In the genomic region with DNA sequence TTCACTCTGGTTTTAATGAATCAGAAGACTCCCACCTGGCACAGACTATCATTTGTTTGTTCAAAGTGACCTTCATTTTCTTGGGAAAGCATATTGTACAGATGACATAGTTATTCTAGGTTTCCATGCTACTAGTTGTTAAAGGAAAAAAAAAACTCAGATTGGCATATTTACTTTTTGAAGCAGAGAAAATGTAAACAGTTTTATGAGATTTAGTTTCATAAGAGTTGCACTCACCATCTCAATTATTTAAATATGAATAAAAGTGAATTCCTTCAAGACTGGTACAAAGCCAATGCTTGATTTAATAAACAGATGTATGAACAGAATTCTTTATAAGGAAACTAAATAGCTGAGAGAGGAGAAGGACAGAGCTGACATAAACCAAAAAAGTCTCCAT, we compare ENCODE assay signal across 29 cellular contexts.
DNase-seq lines count a peak whose midpoint lies in the region; ATAC-seq and TF ChIP-seq lines count a peak whose summit lies in the region.
"Had no signal": no experiment of that assay in that cellular context is flagged by ENCODE, and none has a peak within 500 bp of the region (broad histone marks: within the 10 kb centered on the region; RNA-seq: fewer than 3 reads in every experiment).

No MANE protein-coding gene starts in this region.

- H3K9me3 ChIP-seq in SK-N-SH: no peaks in the 10 kb centered on the region
- no peaks in the 10 kb centered on the region for H3K9me3 ChIP-seq in upper lobe of right lung
- H3K9me3 ChIP-seq: vagina had no signal

- TF ChIP-seq CTCF in SK-N-SH (IDR thresholded peaks at IDR 0.05) (no peak), upper lobe of right lung (IDR thresholded peaks at IDR 0.05) (no peak)

- H3K27me3 Mint-ChIP-seq in naive thymus-derived CD8-positive, alpha-beta T cell: peaks cover 0 to 3% (median under 1%) of the 10 kb centered on the region in 5 donors
- H3K27me3 Mint-ChIP-seq in activated naive CD4-positive, alpha-beta T cell treated with anti-CD3 and anti-CD28 coated beads for 36 hours (ENCODE audit: low read depth): no peaks in the 10 kb centered on the region
- H3K27me3 Mint-ChIP-seq: dendritic cell treated with granulocyte-macrophage colony-stimulating factor and Interleukin-4, amounts not matched to agents 40 ng/mL and 50 ng/mL, for 4 days; IgD-negative memory B cell; progenitor cell of endocrine pancreas had no signal

- no peaks in the 10 kb centered on the region for H3K9me2 ChIP-seq in SK-N-SH

- no peak overlapping the region for H3K4me2 ChIP-seq in SK-N-SH
- H3K4me2 ChIP-seq: neural progenitor cell had no signal

- no peak for TF ChIP-seq EP300 in SK-N-SH (IDR thresholded peaks at IDR 0.05; ENCODE audit: borderline replicate concordance in 1 of 2, low read depth in 1 of 2, low read length in 1 of 2)

- intact Hi-C loops in upper lobe of right lung (cut with DNase I): no loop called here
- intact Hi-C loops in activated naive CD4-positive, alpha-beta T cell treated with anti-CD3 and anti-CD28 coated beads for 36 hours (cut with micrococcal nuclease): no loop called here

- H3K9me3 Mint-ChIP-seq in naive thymus-derived CD8-positive, alpha-beta T cell: no peaks in the 10 kb centered on the region
- H3K9me3 Mint-ChIP-seq in activated naive CD4-positive, alpha-beta T cell treated with anti-CD3 and anti-CD28 coated beads for 36 hours: no peaks in the 10 kb centered on the region
- H3K9me3 Mint-ChIP-seq: activated naive CD4-positive, alpha-beta T cell treated with anti-CD3 and anti-CD28 coated beads, Interleukin-2, amount 50 U/mL, for 72 hours; activated T-helper 2 cell treated with anti-CD3 and anti-CD28 coated beads, Interferon-gamma antibody, Interleukin-2, Interleukin-4, amounts not matched to agents 10 μg/mL and 5 μg/mL and 100 μg/mL, durations not matched to agents 14 hours and 24 hours and 36 hours; CD4-positive, alpha-beta T cell; dendritic cell treated with granulocyte-macrophage colony-stimulating factor and Interleukin-4, amounts not matched to agents 40 ng/mL and 50 ng/mL, for 4 days; HFFc6; neural progenitor cell; T-helper 1 cell treated with Interleukin-12 subunit alpha and Interleukin-12 subunit beta and Interleukin-4 antibody, amounts not matched to agents 30 μg/mL and 1 μg/mL, for 36 hours had no signal

- TF ChIP-seq RAD21 in SK-N-SH (IDR thresholded peaks at IDR 0.05; ENCODE audit: low read length): no peak

- CTCF ChIA-PET in SK-N-SH (lab: Yijun Ruan, JAX): interaction anchor here (0.6 kb wide), 1 partner anchor 17 kb away, joined by 3 read pairs; no protein-coding TSS in a partner anchor
- CTCF ChIA-PET in activated naive CD4-positive, alpha-beta T cell treated with anti-CD3 and anti-CD28 coated beads for 36 hours (lab: Charles Lee): no interaction called here

- POLR2A ChIA-PET in SK-N-SH (lab: Yijun Ruan, JAX): no interaction called here
- POLR2A ChIA-PET in naive thymus-derived CD8-positive, alpha-beta T cell (lab: Charles Lee): no interaction called here

- DNase-seq in EH (ENCODE audit: low read depth): peak; percentile 47
- DNase-seq in SK-N-SH: no peak
- peak; percentile 80 for DNase-seq in fibroblast of gingiva (ENCODE audit: low read depth)
- peak; percentile 1 for DNase-seq in pons (ENCODE audit: low spot score)
- no peak for DNase-seq in naive thymus-derived CD8-positive, alpha-beta T cell
- DNase-seq in HUDEP-2 (lab: John Stamatoyannopoulos, UW; ENCODE audit: unreplicated experiment in 76 of 76): no peak
- DNase-seq in upper lobe of right lung: no peak
- DNase-seq in activated naive CD4-positive, alpha-beta T cell treated with anti-CD3 and anti-CD28 coated beads for 36 hours: no peak
- DNase-seq: activated CD8-positive, alpha-beta T cell treated with anti-CD3 and anti-CD28 coated beads, Interleukin-2, amount 10 ng/mL, durations not matched to agents 7 days and 5 days; aorta; caudate nucleus; CD4-positive, alpha-beta T cell; GM23248; HFFc6; mammary epithelial cell; NCI-H1092; NCI-H187; NCI-H2227 treated with DMSO at 0.1 percent for 48 hours; NCI-H748 treated with DMSO at 0.1 percent for 48 hours; stimulated activated naive CD8-positive, alpha-beta T cell treated with anti-CD3 and anti-CD28 coated beads, Interleukin-15, Interleukin-2, amounts not matched to agents 100 U/mL and 50 U/mL, for 24 hours had no signal

- H4K20me1 ChIP-seq in SK-N-SH (ENCODE audit: insufficient read depth): no peaks in the 10 kb centered on the region

- H3K4me3 ChIP-seq in SK-N-SH (ENCODE audit: low read depth in 2 of 2, low read length in 1 of 2) (no peak overlapping the region), upper lobe of right lung (no peak overlapping the region)
- H3K4me3 ChIP-seq: GM23248, neural progenitor cell, vagina had no signal

- no peak overlapping the region for H3K4me3 Mint-ChIP-seq in naive thymus-derived CD8-positive, alpha-beta T cell
- no peak overlapping the region for H3K4me3 Mint-ChIP-seq in activated naive CD4-positive, alpha-beta T cell treated with anti-CD3 and anti-CD28 coated beads for 36 hours
- H3K4me3 Mint-ChIP-seq: activated CD8-positive, alpha-beta T cell treated with anti-CD3 and anti-CD28 coated beads, Interleukin-2, amount 10 ng/mL, durations not matched to agents 7 days and 5 days; CD4-positive, alpha-beta T cell; dendritic cell treated with granulocyte-macrophage colony-stimulating factor and Interleukin-4, amounts not matched to agents 40 ng/mL and 50 ng/mL, for 4 days; HFFc6; IgD-negative memory B cell; neural progenitor cell; T-helper 1 cell treated with Interleukin-12 subunit alpha and Interleukin-12 subunit beta and Interleukin-4 antibody, amounts not matched to agents 30 μg/mL and 1 μg/mL, for 36 hours had no signal

- peak overlapping the region; percentile 3; the same call in 1 of the 2 replicates for H2AFZ ChIP-seq in SK-N-SH (ENCODE audit: low read depth)
- H2AFZ ChIP-seq: GM23248, neural progenitor cell had no signal

- peaks cover 0 to 8% of the 10 kb centered on the region in 2 experiments; a peak in 1 of 4 replicates for H3K4me1 ChIP-seq in SK-N-SH (ENCODE audit: control insufficient read depth in 1 of 2, insufficient read depth in 2 of 2, low read depth in 1 of 2, low read length in 1 of 2)
- no peaks in the 10 kb centered on the region for H3K4me1 ChIP-seq in upper lobe of right lung
- H3K4me1 ChIP-seq: neural progenitor cell, vagina had no signal

- no peak overlapping the region for H3K9ac ChIP-seq in SK-N-SH
- H3K9ac ChIP-seq: GM23248, neural progenitor cell had no signal

- no peak overlapping the region for H3K27ac Mint-ChIP-seq in naive thymus-derived CD8-positive, alpha-beta T cell
- no peak overlapping the region for H3K27ac Mint-ChIP-seq in activated naive CD4-positive, alpha-beta T cell treated with anti-CD3 and anti-CD28 coated beads for 36 hours
- H3K27ac Mint-ChIP-seq: activated CD8-positive, alpha-beta T cell treated with anti-CD3 and anti-CD28 coated beads, Interleukin-2, amount 10 ng/mL, durations not matched to agents 7 days and 5 days; activated naive CD4-positive, alpha-beta T cell treated with anti-CD3 and anti-CD28 coated beads, Interleukin-2, amount 50 U/mL, for 72 hours; activated T-helper 2 cell treated with anti-CD3 and anti-CD28 coated beads, Interferon-gamma antibody, Interleukin-2, Interleukin-4, amounts not matched to agents 10 μg/mL and 5 μg/mL and 100 μg/mL, durations not matched to agents 14 hours and 24 hours and 36 hours; CD4-positive, alpha-beta T cell; dendritic cell treated with granulocyte-macrophage colony-stimulating factor and Interleukin-4, amounts not matched to agents 40 ng/mL and 50 ng/mL, for 4 days; HFFc6; IgD-negative memory B cell; neural progenitor cell; progenitor cell of endocrine pancreas; T-helper 1 cell treated with Interleukin-12 subunit alpha and Interleukin-12 subunit beta and Interleukin-4 antibody, amounts not matched to agents 30 μg/mL and 1 μg/mL, for 36 hours had no signal

- H3K27me3 ChIP-seq in SK-N-SH (ENCODE audit: insufficient read depth): no peaks in the 10 kb centered on the region
- no peaks in the 10 kb centered on the region for H3K27me3 ChIP-seq in upper lobe of right lung
- H3K27me3 ChIP-seq: neural progenitor cell, vagina had no signal

- H3K27ac ChIP-seq in SK-N-SH (ENCODE audit: low read depth in 2 of 2, low read length in 1 of 2): peak overlapping the region; percentile 21 to 87; a peak in 2 of 4 replicates
- H3K27ac ChIP-seq in upper lobe of right lung: no peak overlapping the region
- H3K27ac ChIP-seq: GM23248, neural progenitor cell, RWPE1, vagina had no signal

- H3F3A ChIP-seq in SK-N-SH (replicated peaks; ENCODE audit: insufficient read depth): no peaks in the 10 kb centered on the region

- no peaks in the 10 kb centered on the region for H3K4me1 Mint-ChIP-seq in naive thymus-derived CD8-positive, alpha-beta T cell
- H3K4me1 Mint-ChIP-seq in activated naive CD4-positive, alpha-beta T cell treated with anti-CD3 and anti-CD28 coated beads for 36 hours (ENCODE audit: low read depth): no peaks in the 10 kb centered on the region
- H3K4me1 Mint-ChIP-seq: IgD-negative memory B cell had no signal

- H3K36me3 Mint-ChIP-seq in naive thymus-derived CD8-positive, alpha-beta T cell: no peaks in the 10 kb centered on the region
- no peaks in the 10 kb centered on the region for H3K36me3 Mint-ChIP-seq in activated naive CD4-positive, alpha-beta T cell treated with anti-CD3 and anti-CD28 coated beads for 36 hours (ENCODE audit: low read depth)
- H3K36me3 Mint-ChIP-seq: activated naive CD4-positive, alpha-beta T cell treated with anti-CD3 and anti-CD28 coated beads, Interleukin-2, amount 50 U/mL, for 72 hours; IgD-negative memory B cell; neural progenitor cell had no signal

- H3K36me3 ChIP-seq in SK-N-SH (replicated peaks in 1 of 2; ENCODE audit: control insufficient read depth in 1 of 2, insufficient read depth in 2 of 2, low read length in 1 of 2) (peaks cover 0 to 3% of the 10 kb centered on the region in 2 experiments), upper lobe of right lung (no peaks in the 10 kb centered on the region)
- H3K36me3 ChIP-seq: neural progenitor cell, vagina had no signal

- ATAC-seq in naive thymus-derived CD8-positive, alpha-beta T cell: no peak
- no peak for ATAC-seq in upper lobe of right lung
- ATAC-seq: activated CD8-positive, alpha-beta T cell treated with anti-CD3 and anti-CD28 coated beads, Interleukin-2, amount 10 ng/mL, durations not matched to agents 7 days and 5 days; activated naive CD4-positive, alpha-beta T cell treated with anti-CD3 and anti-CD28 coated beads, Interleukin-2, amount 50 U/mL, for 72 hours; stimulated activated naive CD8-positive, alpha-beta T cell treated with anti-CD3 and anti-CD28 coated beads, Interleukin-15, Interleukin-2, amounts not matched to agents 100 U/mL and 50 U/mL, for 24 hours had no signal

- H3K79me2 ChIP-seq in SK-N-SH (ENCODE audit: insufficient read depth): no peaks in the 10 kb centered on the region

TF ChIP-seq in SK-N-SH, 30 proteins besides CTCF, POLR2A, EP300 and RAD21 (continues in another document):
- TF ChIP-seq FOSL2 (IDR thresholded peaks at IDR 0.05; ENCODE audit: borderline replicate concordance, low read depth) (no peak), RXRA (IDR thresholded peaks at IDR 0.05; ENCODE audit: borderline replicate concordance, low read depth) (no peak), SIN3A (IDR thresholded peaks at IDR 0.05; ENCODE audit: borderline replicate concordance, low read depth, low read length) (no peak)

Comparison
In these comparisons a context has a peak if more than half of its experiments do, and no peak if none do; other contexts are left out.
1. DNase-seq: peak in EH (single experiment), fibroblast of gingiva (single experiment) and pons (single experiment); none in SK-N-SH (single experiment), naive thymus-derived CD8-positive, alpha-beta T cell (0 of 10), HUDEP-2 (0 of 76), upper lobe of right lung (single experiment) and activated naive CD4-positive, alpha-beta T cell treated with anti-CD3 and anti-CD28 coated beads for 36 hours (single experiment).